1 cellular context compared by ENCODE assay signal in genomic region chr16:27598921-27599565, GRCh38.
TF ChIP-seq lines count a peak whose summit lies in the region.

No MANE protein-coding gene starts in this region.

TF ChIP-seq in H1, 55 proteins besides CTCF, POLR2A, EP300 and RAD21:
- TF ChIP-seq SIN3A (conservative IDR thresholded peaks at IDR 0.05 in 1 of 2, IDR thresholded peaks at IDR 0.05 in 1 of 2; ENCODE audit: low read depth in 1 of 2, low read length in 2 of 2) (no peak), USF2 (IDR thresholded peaks at IDR 0.05; ENCODE audit: low read length) (no peak), JUN (IDR thresholded peaks at IDR 0.05; ENCODE audit: low read depth, low read length) (no peak), EZH2 (IDR thresholded peaks at IDR 0.05; ENCODE audit: low read depth, low read length, severe bottlenecking) (no peak)
TF ChIP-seq in H1: peak in this region for 0.
